ENCODE assay signal across 26 cellular contexts in genomic region chr11:111906680-111907079, GRCh38. TPM values are rescaled to one million over a fixed set of nuclear protein-coding genes. Genes with fewer than 3 reads are reported as not detected.
"Had no signal": no experiment of that assay in that cellular context is flagged by ENCODE, and none has a peak within 500 bp of the region (broad histone marks: within the 10 kb centered on the region; RNA-seq: fewer than 3 reads in every experiment).

No MANE protein-coding gene starts in this region.

- H3K27ac ChIP-seq: brain microvascular endothelial cell, colonic mucosa, esophagus squamous epithelium, lower lobe of right lung, uterus, WERI-Rb-1 had no signal

- DNase-seq: activated CD4-positive, alpha-beta T cell treated with anti-CD3 and anti-CD28 coated beads, Interleukin-2, amount 10 ng/mL, durations not matched to agents 7 days and 5 days; activated CD4-positive, CD25-positive, alpha-beta regulatory T cell treated with anti-CD3 and anti-CD28 coated beads, Interleukin-2, amount 50 U/mL, for 72 hours; activated CD8-positive, alpha-beta memory T cell treated with anti-CD3 and anti-CD28 coated beads, Interleukin-2, amount 10 ng/mL, durations not matched to agents 7 days and 5 days; activated CD8-positive, alpha-beta T cell treated with anti-CD3 and anti-CD28 coated beads for 36 hours; activated gamma-delta T cell; activated naive CD4-positive, alpha-beta T cell treated with anti-CD3 and anti-CD28 coated beads, Interleukin-2, amount 50 U/mL, for 16 hours; activated naive CD8-positive, alpha-beta T cell treated with anti-CD3 and anti-CD28 coated beads, Interleukin-2, amount 50 U/mL, for 24 hours; activated T-cell treated with anti-CD3 and anti-CD28 coated beads for 4 hours; aorta; brain microvascular endothelial cell; central memory CD4-positive, alpha-beta T cell; colonic mucosa; esophagus squamous epithelium; head of caudate nucleus; lower lobe of right lung; mesendoderm; naive B cell; stimulated activated CD4-positive, alpha-beta T cell treated with anti-CD3 and anti-CD28 coated beads, Interleukin-1b, Interleukin-23, amount 100 ng/mL, for 48 hours; T-cell; trophoblast cell; uterus; WERI-Rb-1 had no signal

- ATAC-seq: activated CD8-positive, alpha-beta memory T cell treated with anti-CD3 and anti-CD28 coated beads, Interleukin-2, amount 10 ng/mL, durations not matched to agents 7 days and 5 days; activated CD8-positive, alpha-beta T cell treated with anti-CD3 and anti-CD28 coated beads for 36 hours; activated naive CD8-positive, alpha-beta T cell treated with anti-CD3 and anti-CD28 coated beads, Interleukin-2, amount 50 U/mL, for 24 hours; gastroesophageal sphincter; lower lobe of right lung; T-cell had no signal

- H3K4me1 ChIP-seq: colonic mucosa, uterus had no signal

- H3K36me3 ChIP-seq: brain microvascular endothelial cell, colonic mucosa, uterus, WERI-Rb-1 had no signal

- H3K27me3 ChIP-seq: colonic mucosa, esophagus squamous epithelium, gastroesophageal sphincter, uterus had no signal

- H3K9me3 ChIP-seq: colonic mucosa, esophagus squamous epithelium, gastroesophageal sphincter, lower lobe of right lung, uterus had no signal

- H3K4me3 ChIP-seq: colonic mucosa, esophagus squamous epithelium, gastroesophageal sphincter, lower lobe of right lung, uterus had no signal

RNA-seq across cellular contexts. Expression of gene CRYAB, which starts 4.9 kb away (rescaled TPM):
- total RNA-seq: activated CD4-positive, alpha-beta T cell treated with anti-CD3 and anti-CD28 coated beads, Interleukin-2, amount 10 ng/mL, durations not matched to agents 7 days and 5 days; activated CD8-positive, alpha-beta memory T cell treated with anti-CD3 and anti-CD28 coated beads, Interleukin-2, amount 10 ng/mL, durations not matched to agents 7 days and 5 days; activated CD8-positive, alpha-beta T cell treated with anti-CD3 and anti-CD28 coated beads for 36 hours; neural crest cell; progenitor cell of endocrine pancreas had no signal

RNA-seq across cellular contexts. Expression of gene HSPB2, which starts 5.9 kb away (rescaled TPM):
- total RNA-seq: activated CD4-positive, alpha-beta T cell treated with anti-CD3 and anti-CD28 coated beads, Interleukin-2, amount 10 ng/mL, durations not matched to agents 7 days and 5 days; activated CD8-positive, alpha-beta memory T cell treated with anti-CD3 and anti-CD28 coated beads, Interleukin-2, amount 10 ng/mL, durations not matched to agents 7 days and 5 days; activated CD8-positive, alpha-beta T cell treated with anti-CD3 and anti-CD28 coated beads for 36 hours; neural crest cell; progenitor cell of endocrine pancreas; T-cell had no signal

RNA-seq across cellular contexts. Expression of gene C11orf52, which starts 12.0 kb away (rescaled TPM):
- total RNA-seq: activated CD8-positive, alpha-beta memory T cell treated with anti-CD3 and anti-CD28 coated beads, Interleukin-2, amount 10 ng/mL, durations not matched to agents 7 days and 5 days; activated CD8-positive, alpha-beta T cell treated with anti-CD3 and anti-CD28 coated beads for 36 hours; neural crest cell; T-cell; temporal lobe had no signal
